2 cellular contexts compared by ENCODE assay signal in genomic region chr1:42935971-42936308, GRCh38.
TF ChIP-seq lines count a peak whose summit lies in the region.

No MANE protein-coding gene starts in this region.

TF ChIP-seq in IMR-90, 13 proteins besides CTCF, POLR2A, EP300 and RAD21:
- no peak for TF ChIP-seq BHLHE40 (IDR thresholded peaks at IDR 0.05; ENCODE audit: low read depth, low read length)
- TF ChIP-seq CHD1 (IDR thresholded peaks at IDR 0.05; ENCODE audit: low read depth, low read length): no peak
- no peak for TF ChIP-seq SMC3 (IDR thresholded peaks at IDR 0.05; ENCODE audit: low read depth, low read length)

TF ChIP-seq in GM12878, 131 proteins besides CTCF, POLR2A, EP300 and RAD21:
- TF ChIP-seq ZZZ3 (IDR thresholded peaks at IDR 0.05; ENCODE audit: control insufficient read depth, insufficient read length, low read depth): no peak
- no peak for TF ChIP-seq TCF7 (IDR thresholded peaks at IDR 0.05; ENCODE audit: borderline replicate concordance)
- TF ChIP-seq SIN3A (IDR thresholded peaks at IDR 0.05; ENCODE audit: low read depth, low read length): no peak
